1 cellular context compared by ENCODE assay signal in the genomic region with DNA sequence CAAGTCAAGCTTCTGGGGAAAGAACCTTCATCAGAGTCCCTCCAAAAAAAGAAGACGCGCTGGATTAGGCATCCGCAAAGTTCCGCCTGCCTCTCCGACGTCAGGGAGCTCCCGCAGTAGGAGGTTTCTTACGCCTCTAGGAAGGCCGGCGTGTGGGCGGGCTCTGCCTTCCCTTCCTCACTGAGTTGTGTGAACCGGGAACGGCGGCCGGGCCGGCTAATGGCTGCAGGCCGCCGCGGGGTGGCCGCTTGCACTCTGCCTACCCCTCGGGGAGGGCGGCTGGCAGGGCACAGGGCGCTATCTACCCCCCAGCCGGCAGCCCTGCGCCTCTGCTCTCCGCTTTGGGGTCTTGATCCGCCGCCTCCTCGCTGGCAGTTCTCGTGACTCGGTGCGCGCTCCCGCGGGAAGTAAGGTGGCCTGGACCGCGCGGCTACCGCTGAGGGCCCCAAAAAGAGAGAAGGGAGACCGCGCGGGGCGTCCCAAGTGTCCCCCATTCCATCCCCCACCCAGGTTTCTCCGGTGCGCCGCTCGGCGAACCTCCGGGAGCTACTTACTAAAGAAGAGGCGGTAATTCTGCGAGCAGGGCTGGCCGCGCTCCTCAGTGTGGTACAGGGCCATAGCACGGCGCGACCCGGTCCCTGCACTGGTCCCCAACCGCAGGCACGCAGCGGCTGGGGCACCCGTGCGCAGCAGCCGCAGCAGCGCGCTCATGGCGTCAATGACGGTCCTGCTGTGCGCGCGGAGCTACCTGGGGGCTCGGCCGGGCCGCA.
TF ChIP-seq lines count a peak whose summit lies in the region.

A gene (minus strand): TSS at position 723 of the 770 bp plus-strand sequence. CDS start 12 bp downstream, at position 711.

TF ChIP-seq in HepG2, 621 proteins besides CTCF, POLR2A, EP300 and RAD21 (continued from another document and continues in another):
- TF ChIP-seq, protein P1, sequence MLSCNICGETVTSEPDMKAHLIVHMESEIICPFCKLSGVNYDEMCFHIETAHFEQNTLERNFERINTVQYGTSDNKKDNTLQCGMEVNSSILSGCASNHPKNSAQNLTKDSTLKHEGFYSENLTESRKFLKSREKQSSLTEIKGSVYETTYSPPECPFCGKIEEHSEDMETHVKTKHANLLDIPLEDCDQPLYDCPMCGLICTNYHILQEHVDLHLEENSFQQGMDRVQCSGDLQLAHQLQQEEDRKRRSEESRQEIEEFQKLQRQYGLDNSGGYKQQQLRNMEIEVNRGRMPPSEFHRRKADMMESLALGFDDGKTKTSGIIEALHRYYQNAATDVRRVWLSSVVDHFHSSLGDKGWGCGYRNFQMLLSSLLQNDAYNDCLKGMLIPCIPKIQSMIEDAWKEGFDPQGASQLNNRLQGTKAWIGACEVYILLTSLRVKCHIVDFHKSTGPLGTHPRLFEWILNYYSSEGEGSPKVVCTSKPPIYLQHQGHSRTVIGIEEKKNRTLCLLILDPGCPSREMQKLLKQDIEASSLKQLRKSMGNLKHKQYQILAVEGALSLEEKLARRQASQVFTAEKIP (CRISPR knock-in tag; IDR thresholded peaks at IDR 0.05; ENCODE audit: borderline replicate concordance): no peak
- TF ChIP-seq SNRNP70 (IDR thresholded peaks at IDR 0.05; ENCODE audit: low read depth, low read length): no peak
- TF ChIP-seq SMAD9 (CRISPR knock-in tag; IDR thresholded peaks at IDR 0.05): no peak
- TF ChIP-seq TAF1 (CRISPR knock-in tag; IDR thresholded peaks at IDR 0.05): peak; percentile 92
- TF ChIP-seq MATR3 (CRISPR knock-in tag; IDR thresholded peaks at IDR 0.05): no peak
- TF ChIP-seq, protein P2, sequence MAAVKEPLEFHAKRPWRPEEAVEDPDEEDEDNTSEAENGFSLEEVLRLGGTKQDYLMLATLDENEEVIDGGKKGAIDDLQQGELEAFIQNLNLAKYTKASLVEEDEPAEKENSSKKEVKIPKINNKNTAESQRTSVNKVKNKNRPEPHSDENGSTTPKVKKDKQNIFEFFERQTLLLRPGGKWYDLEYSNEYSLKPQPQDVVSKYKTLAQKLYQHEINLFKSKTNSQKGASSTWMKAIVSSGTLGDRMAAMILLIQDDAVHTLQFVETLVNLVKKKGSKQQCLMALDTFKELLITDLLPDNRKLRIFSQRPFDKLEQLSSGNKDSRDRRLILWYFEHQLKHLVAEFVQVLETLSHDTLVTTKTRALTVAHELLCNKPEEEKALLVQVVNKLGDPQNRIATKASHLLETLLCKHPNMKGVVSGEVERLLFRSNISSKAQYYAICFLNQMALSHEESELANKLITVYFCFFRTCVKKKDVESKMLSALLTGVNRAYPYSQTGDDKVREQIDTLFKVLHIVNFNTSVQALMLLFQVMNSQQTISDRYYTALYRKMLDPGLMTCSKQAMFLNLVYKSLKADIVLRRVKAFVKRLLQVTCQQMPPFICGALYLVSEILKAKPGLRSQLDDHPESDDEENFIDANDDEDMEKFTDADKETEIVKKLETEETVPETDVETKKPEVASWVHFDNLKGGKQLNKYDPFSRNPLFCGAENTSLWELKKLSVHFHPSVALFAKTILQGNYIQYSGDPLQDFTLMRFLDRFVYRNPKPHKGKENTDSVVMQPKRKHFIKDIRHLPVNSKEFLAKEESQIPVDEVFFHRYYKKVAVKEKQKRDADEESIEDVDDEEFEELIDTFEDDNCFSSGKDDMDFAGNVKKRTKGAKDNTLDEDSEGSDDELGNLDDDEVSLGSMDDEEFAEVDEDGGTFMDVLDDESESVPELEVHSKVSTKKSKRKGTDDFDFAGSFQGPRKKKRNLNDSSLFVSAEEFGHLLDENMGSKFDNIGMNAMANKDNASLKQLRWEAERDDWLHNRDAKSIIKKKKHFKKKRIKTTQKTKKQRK (IDR thresholded peaks at IDR 0.05; ENCODE audit: low read length): no peak
- TF ChIP-seq, protein P3, sequence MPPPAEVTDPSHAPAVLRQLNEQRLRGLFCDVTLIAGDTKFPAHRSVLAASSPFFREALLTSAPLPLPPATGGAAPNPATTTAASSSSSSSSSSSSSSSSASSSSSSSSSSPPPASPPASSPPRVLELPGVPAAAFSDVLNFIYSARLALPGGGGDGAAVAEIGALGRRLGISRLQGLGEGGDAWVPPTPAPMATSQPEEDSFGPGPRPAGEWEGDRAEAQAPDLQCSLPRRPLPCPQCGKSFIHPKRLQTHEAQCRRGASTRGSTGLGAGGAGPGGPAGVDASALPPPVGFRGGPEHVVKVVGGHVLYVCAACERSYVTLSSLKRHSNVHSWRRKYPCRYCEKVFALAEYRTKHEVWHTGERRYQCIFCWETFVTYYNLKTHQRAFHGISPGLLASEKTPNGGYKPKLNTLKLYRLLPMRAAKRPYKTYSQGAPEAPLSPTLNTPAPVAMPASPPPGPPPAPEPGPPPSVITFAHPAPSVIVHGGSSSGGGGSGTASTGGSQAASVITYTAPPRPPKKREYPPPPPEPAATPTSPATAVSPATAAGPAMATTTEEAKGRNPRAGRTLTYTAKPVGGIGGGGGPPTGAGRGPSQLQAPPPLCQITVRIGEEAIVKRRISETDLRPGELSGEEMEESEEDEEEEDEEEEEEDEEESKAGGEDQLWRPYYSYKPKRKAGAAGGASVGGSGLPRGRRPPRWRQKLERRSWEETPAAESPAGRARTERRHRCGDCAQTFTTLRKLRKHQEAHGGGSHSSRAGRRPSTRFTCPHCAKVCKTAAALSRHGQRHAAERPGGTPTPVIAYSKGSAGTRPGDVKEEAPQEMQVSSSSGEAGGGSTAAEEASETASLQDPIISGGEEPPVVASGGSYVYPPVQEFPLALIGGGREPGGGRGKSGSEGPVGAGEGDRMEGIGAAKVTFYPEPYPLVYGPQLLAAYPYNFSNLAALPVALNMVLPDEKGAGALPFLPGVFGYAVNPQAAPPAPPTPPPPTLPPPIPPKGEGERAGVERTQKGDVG (CRISPR knock-in tag; IDR thresholded peaks at IDR 0.05; ENCODE audit: borderline replicate concordance): no peak; the same call in 1 of the 2 replicates
- peak; percentile 53; the same call in 1 of the 2 replicates for TF ChIP-seq KLF6 (CRISPR knock-in tag; IDR thresholded peaks at IDR 0.05)
- 0 out of 2 replicates have a peak, but pooled peaks have one; percentile 4 for TF ChIP-seq GATAD2A (CRISPR knock-in tag; IDR thresholded peaks at IDR 0.05)
- TF ChIP-seq ADNP (CRISPR knock-in tag; IDR thresholded peaks at IDR 0.05): 0 out of 2 replicates have a peak, but pooled peaks have one; percentile 65
- no peak; the same call in 1 of the 2 replicates for TF ChIP-seq ZNF460 (CRISPR knock-in tag; IDR thresholded peaks at IDR 0.05; ENCODE audit: borderline replicate concordance)
- TF ChIP-seq, protein P4, sequence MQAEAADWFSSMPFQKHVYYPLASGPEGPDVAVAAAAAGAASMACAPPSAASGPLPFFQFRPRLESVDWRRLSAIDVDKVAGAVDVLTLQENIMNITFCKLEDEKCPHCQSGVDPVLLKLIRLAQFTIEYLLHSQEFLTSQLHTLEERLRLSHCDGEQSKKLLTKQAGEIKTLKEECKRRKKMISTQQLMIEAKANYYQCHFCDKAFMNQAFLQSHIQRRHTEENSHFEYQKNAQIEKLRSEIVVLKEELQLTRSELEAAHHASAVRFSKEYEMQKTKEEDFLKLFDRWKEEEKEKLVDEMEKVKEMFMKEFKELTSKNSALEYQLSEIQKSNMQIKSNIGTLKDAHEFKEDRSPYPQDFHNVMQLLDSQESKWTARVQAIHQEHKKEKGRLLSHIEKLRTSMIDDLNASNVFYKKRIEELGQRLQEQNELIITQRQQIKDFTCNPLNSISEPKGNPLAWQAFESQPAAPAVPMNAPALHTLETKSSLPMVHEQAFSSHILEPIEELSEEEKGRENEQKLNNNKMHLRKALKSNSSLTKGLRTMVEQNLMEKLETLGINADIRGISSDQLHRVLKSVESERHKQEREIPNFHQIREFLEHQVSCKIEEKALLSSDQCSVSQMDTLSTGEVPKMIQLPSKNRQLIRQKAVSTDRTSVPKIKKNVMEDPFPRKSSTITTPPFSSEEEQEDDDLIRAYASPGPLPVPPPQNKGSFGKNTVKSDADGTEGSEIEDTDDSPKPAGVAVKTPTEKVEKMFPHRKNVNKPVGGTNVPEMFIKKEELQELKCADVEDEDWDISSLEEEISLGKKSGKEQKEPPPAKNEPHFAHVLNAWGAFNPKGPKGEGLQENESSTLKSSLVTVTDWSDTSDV (CRISPR knock-in tag; IDR thresholded peaks at IDR 0.05): 0 out of 2 replicates have a peak, but pooled peaks have one; percentile 74
- no peak for TF ChIP-seq HCFC1 (IDR thresholded peaks at IDR 0.05; ENCODE audit: low read depth, low read length)
- TF ChIP-seq REL (CRISPR knock-in tag; conservative IDR thresholded peaks at IDR 0.05): no peak; the same call in 1 of the 2 replicates
- peak; percentile 66 for TF ChIP-seq BORCS8-MEF2B (CRISPR knock-in tag; IDR thresholded peaks at IDR 0.05)
- TF ChIP-seq POLR2G (IDR thresholded peaks at IDR 0.05; ENCODE audit: low read depth, low read length): peak; percentile 86
- peak; percentile 90 for TF ChIP-seq ZNF224 (CRISPR knock-in tag; IDR thresholded peaks at IDR 0.05)
- TF ChIP-seq, protein P5, sequence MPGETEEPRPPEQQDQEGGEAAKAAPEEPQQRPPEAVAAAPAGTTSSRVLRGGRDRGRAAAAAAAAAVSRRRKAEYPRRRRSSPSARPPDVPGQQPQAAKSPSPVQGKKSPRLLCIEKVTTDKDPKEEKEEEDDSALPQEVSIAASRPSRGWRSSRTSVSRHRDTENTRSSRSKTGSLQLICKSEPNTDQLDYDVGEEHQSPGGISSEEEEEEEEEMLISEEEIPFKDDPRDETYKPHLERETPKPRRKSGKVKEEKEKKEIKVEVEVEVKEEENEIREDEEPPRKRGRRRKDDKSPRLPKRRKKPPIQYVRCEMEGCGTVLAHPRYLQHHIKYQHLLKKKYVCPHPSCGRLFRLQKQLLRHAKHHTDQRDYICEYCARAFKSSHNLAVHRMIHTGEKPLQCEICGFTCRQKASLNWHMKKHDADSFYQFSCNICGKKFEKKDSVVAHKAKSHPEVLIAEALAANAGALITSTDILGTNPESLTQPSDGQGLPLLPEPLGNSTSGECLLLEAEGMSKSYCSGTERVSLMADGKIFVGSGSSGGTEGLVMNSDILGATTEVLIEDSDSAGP (CRISPR knock-in tag; IDR thresholded peaks at IDR 0.05; ENCODE audit: borderline replicate concordance): peak; percentile 96
- peak; percentile 75; the same call in 1 of the 2 replicates for TF ChIP-seq ZNF678 (CRISPR knock-in tag; IDR thresholded peaks at IDR 0.05)
- TF ChIP-seq ZNF256 (CRISPR knock-in tag; conservative IDR thresholded peaks at IDR 0.05): no peak
- TF ChIP-seq, protein P6, sequence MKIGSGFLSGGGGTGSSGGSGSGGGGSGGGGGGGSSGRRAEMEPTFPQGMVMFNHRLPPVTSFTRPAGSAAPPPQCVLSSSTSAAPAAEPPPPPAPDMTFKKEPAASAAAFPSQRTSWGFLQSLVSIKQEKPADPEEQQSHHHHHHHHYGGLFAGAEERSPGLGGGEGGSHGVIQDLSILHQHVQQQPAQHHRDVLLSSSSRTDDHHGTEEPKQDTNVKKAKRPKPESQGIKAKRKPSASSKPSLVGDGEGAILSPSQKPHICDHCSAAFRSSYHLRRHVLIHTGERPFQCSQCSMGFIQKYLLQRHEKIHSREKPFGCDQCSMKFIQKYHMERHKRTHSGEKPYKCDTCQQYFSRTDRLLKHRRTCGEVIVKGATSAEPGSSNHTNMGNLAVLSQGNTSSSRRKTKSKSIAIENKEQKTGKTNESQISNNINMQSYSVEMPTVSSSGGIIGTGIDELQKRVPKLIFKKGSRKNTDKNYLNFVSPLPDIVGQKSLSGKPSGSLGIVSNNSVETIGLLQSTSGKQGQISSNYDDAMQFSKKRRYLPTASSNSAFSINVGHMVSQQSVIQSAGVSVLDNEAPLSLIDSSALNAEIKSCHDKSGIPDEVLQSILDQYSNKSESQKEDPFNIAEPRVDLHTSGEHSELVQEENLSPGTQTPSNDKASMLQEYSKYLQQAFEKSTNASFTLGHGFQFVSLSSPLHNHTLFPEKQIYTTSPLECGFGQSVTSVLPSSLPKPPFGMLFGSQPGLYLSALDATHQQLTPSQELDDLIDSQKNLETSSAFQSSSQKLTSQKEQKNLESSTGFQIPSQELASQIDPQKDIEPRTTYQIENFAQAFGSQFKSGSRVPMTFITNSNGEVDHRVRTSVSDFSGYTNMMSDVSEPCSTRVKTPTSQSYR (CRISPR knock-in tag; IDR thresholded peaks at IDR 0.05; ENCODE audit: borderline replicate concordance): no peak
- TF ChIP-seq ZNF792 (CRISPR knock-in tag; IDR thresholded peaks at IDR 0.05): 0 out of 2 replicates have a peak, but pooled peaks have one; percentile 29
- peak; percentile 76 for TF ChIP-seq MED8 (CRISPR knock-in tag; IDR thresholded peaks at IDR 0.05; ENCODE audit: insufficient replicate concordance)
- peak; percentile 40; the same call in 1 of the 2 replicates for TF ChIP-seq KDM5A (IDR thresholded peaks at IDR 0.05; ENCODE audit: borderline replicate concordance, low read length)
- 0 out of 2 replicates have a peak, but pooled peaks have one; percentile 88 for TF ChIP-seq ZNF615 (CRISPR knock-in tag; IDR thresholded peaks at IDR 0.05; ENCODE audit: borderline replicate concordance)
- TF ChIP-seq CAMTA2 (CRISPR knock-in tag; IDR thresholded peaks at IDR 0.05; ENCODE audit: borderline replicate concordance): 0 out of 2 replicates have a peak, but pooled peaks have one; percentile 47
- no peak for TF ChIP-seq DPF2 (CRISPR knock-in tag; IDR thresholded peaks at IDR 0.05; ENCODE audit: borderline replicate concordance, low read depth)
- no peak; the same call in 1 of the 2 replicates for TF ChIP-seq FOXA3 (CRISPR knock-in tag; IDR thresholded peaks at IDR 0.05)
- TF ChIP-seq, protein P7, sequence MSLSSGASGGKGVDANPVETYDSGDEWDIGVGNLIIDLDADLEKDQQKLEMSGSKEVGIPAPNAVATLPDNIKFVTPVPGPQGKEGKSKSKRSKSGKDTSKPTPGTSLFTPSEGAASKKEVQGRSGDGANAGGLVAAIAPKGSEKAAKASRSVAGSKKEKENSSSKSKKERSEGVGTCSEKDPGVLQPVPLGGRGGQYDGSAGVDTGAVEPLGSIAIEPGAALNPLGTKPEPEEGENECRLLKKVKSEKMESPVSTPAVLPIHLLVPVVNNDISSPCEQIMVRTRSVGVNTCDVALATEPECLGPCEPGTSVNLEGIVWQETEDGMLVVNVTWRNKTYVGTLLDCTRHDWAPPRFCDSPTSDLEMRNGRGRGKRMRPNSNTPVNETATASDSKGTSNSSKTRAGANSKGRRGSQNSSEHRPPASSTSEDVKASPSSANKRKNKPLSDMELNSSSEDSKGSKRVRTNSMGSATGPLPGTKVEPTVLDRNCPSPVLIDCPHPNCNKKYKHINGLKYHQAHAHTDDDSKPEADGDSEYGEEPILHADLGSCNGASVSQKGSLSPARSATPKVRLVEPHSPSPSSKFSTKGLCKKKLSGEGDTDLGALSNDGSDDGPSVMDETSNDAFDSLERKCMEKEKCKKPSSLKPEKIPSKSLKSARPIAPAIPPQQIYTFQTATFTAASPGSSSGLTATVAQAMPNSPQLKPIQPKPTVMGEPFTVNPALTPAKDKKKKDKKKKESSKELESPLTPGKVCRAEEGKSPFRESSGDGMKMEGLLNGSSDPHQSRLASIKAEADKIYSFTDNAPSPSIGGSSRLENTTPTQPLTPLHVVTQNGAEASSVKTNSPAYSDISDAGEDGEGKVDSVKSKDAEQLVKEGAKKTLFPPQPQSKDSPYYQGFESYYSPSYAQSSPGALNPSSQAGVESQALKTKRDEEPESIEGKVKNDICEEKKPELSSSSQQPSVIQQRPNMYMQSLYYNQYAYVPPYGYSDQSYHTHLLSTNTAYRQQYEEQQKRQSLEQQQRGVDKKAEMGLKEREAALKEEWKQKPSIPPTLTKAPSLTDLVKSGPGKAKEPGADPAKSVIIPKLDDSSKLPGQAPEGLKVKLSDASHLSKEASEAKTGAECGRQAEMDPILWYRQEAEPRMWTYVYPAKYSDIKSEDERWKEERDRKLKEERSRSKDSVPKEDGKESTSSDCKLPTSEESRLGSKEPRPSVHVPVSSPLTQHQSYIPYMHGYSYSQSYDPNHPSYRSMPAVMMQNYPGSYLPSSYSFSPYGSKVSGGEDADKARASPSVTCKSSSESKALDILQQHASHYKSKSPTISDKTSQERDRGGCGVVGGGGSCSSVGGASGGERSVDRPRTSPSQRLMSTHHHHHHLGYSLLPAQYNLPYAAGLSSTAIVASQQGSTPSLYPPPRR (CRISPR knock-in tag; IDR thresholded peaks at IDR 0.05; ENCODE audit: borderline replicate concordance): peak; percentile 54; the same call in 1 of the 2 replicates
